In the genomic region with DNA sequence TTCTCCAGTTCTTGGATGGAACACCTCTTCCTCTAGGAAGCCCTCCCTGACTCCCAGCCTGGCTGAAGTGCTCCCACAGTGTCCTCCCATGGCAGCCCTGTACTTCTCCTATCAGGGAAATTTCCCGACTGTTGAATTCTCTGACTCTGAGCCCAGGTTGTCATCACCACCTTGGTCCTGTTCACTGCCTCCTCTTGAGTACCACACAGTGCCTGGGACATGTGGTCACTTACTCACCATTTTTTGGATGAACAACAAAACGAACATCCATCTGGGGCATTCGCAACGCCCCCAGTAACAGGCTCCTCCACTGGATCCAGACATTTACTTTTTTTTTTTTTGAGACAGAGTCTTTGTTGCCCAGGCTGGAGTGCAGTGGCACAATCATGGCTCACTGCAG, we compare ENCODE assay signal across 19 cellular contexts. TPM values are rescaled to one million over a fixed set of nuclear protein-coding genes. Genes with fewer than 3 reads are reported as not detected.
DNase-seq lines count a peak whose midpoint lies in the region; ATAC-seq and TF ChIP-seq lines count a peak whose summit lies in the region.
"Had no signal": no experiment of that assay in that cellular context is flagged by ENCODE, and none has a peak within 500 bp of the region (broad histone marks: within the 10 kb centered on the region; RNA-seq: fewer than 3 reads in every experiment).

No MANE protein-coding gene starts in this region.

- no peak for ATAC-seq in GM19467 (IDR thresholded peaks at IDR 0.05; ENCODE audit: unreplicated experiment)
- ATAC-seq: CD8-positive, alpha-beta T cell; GM12878 had no signal

- TF ChIP-seq CTCF in dorsolateral prefrontal cortex (IDR thresholded peaks at IDR 0.05 in 54 of 56, conservative IDR thresholded peaks at IDR 0.05 in 2 of 56; ENCODE audit: low read depth in 1 of 56, partially characterized antibody in 56 of 56) = no peak

- intact Hi-C loops in dorsolateral prefrontal cortex (cut with DNase I) = no loop called here

- peak overlapping the region in 38 of 59 donors; percentile 8 to 88 (median 73) for H3K27ac ChIP-seq in dorsolateral prefrontal cortex
- H3K27ac ChIP-seq: BLaER1, GM23248, HL-60 had no signal

- H3K27me3 ChIP-seq in dorsolateral prefrontal cortex = peaks cover 0 to 21% (median 0%) of the 10 kb centered on the region in 45 donors
- H3K27me3 ChIP-seq: BLaER1 had no signal

- DNase-seq in NCI-H226 (peak; percentile 30), dorsolateral prefrontal cortex (peak in 2 of 10 donors; percentile 61 to 66), occipital lobe (lab: John Stamatoyannopoulos, UW) (peak; percentile 53), OCI-M2 (lab: John Stamatoyannopoulos, UW; ENCODE audit: unreplicated experiment) (no peak), DMS 273 (lab: John Stamatoyannopoulos, UW; ENCODE audit: unreplicated experiment) (no peak)
- DNase-seq in activated effector memory CD4-positive, alpha-beta T cell treated with anti-CD3 and anti-CD28 coated beads, Interleukin-2, amount 50 U/mL, for 16 hours = no peak
- DNase-seq: 8988T; Calu3; CD8-positive, alpha-beta T cell; DMS 273 treated with DMSO at 0.1 percent for 48 hours; DND-41; EL; GM23248; HCEC 1CT; IMR-90 had no signal

- H3K4me3 ChIP-seq in dorsolateral prefrontal cortex = no peak overlapping the region
- H3K4me3 ChIP-seq: BLaER1, GM12878, GM23248 had no signal

RNA-seq across cellular contexts. Expression of a gene that starts 37.4 kb away (rescaled TPM):
- total RNA-seq in dorsolateral prefrontal cortex (100 to 1,000 TPM in 111 of 120 experiments, 10 to 100 TPM in 9; 40.0 to 225 (median 141) TPM), occipital lobe (40.9 TPM)

RNA-seq across cellular contexts. Expression of a gene that starts 56.7 kb away (rescaled TPM):
- 100 to 1,000 TPM; 111 to 227 (median 176) TPM for total RNA-seq in dorsolateral prefrontal cortex
- total RNA-seq in occipital lobe = 371 TPM

Comparison
In these comparisons a context has a peak if more than half of its experiments do, and no peak if none do; other contexts are left out.
1. DNase-seq: peak in NCI-H226 (single experiment) and occipital lobe (single experiment); none in activated effector memory CD4-positive, alpha-beta T cell treated with anti-CD3 and anti-CD28 coated beads, Interleukin-2, amount 50 U/mL, for 16 hours (single experiment), OCI-M2 (single experiment) and DMS 273 (single experiment).